In genomic region chr6:89411269-89412070, GRCh38 we compare ENCODE assay signal across 8 cellular contexts. TPM values are rescaled to one million over a fixed set of nuclear protein-coding genes. Genes with fewer than 3 reads are reported as not detected.
DNase-seq lines count a peak whose midpoint lies in the region; ATAC-seq and TF ChIP-seq lines count a peak whose summit lies in the region.

No MANE protein-coding gene starts in this region.

- peak overlapping the region; percentile 93 to 98 (median 94) for H3K4me3 Mint-ChIP-seq in brain

- no peaks in the 10 kb centered on the region for H3K27me3 ChIP-seq in SJCRH30

- peak overlapping the region; percentile 84 for H3K4me3 ChIP-seq in SJCRH30

- no peaks in the 10 kb centered on the region for H3K36me3 Mint-ChIP-seq in brain

- H3K9me3 Mint-ChIP-seq in brain = peaks cover 0 to 1% (median 0%) of the 10 kb centered on the region in 5 experiments

- no peak for TF ChIP-seq CTCF in brain (conservative IDR thresholded peaks at IDR 0.05)

- peaks cover 82% of the 10 kb centered on the region for H3K4me1 Mint-ChIP-seq in brain

- ATAC-seq in GM18909 (IDR thresholded peaks at IDR 0.05; ENCODE audit: poor library complexity, unreplicated experiment) (peak; percentile 46), HG03175 (IDR thresholded peaks at IDR 0.05; ENCODE audit: unreplicated experiment) (peak; percentile 46), HG02840 (IDR thresholded peaks at IDR 0.05; ENCODE audit: low FRiP score, unreplicated experiment) (no peak)

- peaks cover 9% of the 10 kb centered on the region for H3K27me3 Mint-ChIP-seq in brain

- peak overlapping the region; percentile 89 for H3K27ac ChIP-seq in SJCRH30

- peaks cover 6% of the 10 kb centered on the region; the same call in 1 of the 2 replicates for H3K4me1 ChIP-seq in SJCRH30

- no peaks in the 10 kb centered on the region for H3K36me3 ChIP-seq in SJCRH30

- DNase-seq in AML-193 (lab: John Stamatoyannopoulos, UW) = peak; percentile 40 to 45
- peak; percentile 84 to 86 for DNase-seq in SJCRH30
- peak; percentile 68 for DNase-seq in islet precursor cell
- peak; percentile 28 for DNase-seq in stimulated activated CD4-positive, alpha-beta T cell treated with anti-CD3 and anti-CD28 coated beads, Interleukin-1b, Interleukin-23, amount 100 ng/mL, for 48 hours

- peak overlapping the region; percentile 73 to 94 (median 91) for H3K27ac Mint-ChIP-seq in brain

- H3K9me3 ChIP-seq in SJCRH30 (replicated peaks) = no peaks in the 10 kb centered on the region

RNA-seq across cellular contexts. Expression of gene RRAGD, which starts 0.6 kb away (rescaled TPM):
- total RNA-seq in SJCRH30 (2014; rRNA removed; shearing (Covaris generic)) = 61.3 and 63.8 TPM in 2 replicates
- polyA plus RNA-seq in brain (ENCODE audit: insufficient read depth, low read depth, low replicate concordance) = 38.8 TPM

RNA-seq across cellular contexts. Expression of gene ANKRD6, which starts 21.5 kb away (rescaled TPM):
- 0.18 and 0.73 TPM in 2 replicates for total RNA-seq in SJCRH30 (2014; rRNA removed; shearing (Covaris generic))
- 33.9 TPM for polyA plus RNA-seq in brain (ENCODE audit: insufficient read depth, low read depth, low replicate concordance)

RNA-seq across cellular contexts. Expression of gene UBE2J1, which starts 58.9 kb away (rescaled TPM):
- 50.4 and 54.5 TPM in 2 replicates for total RNA-seq in SJCRH30 (2014; rRNA removed; shearing (Covaris generic))
- polyA plus RNA-seq in brain (ENCODE audit: insufficient read depth, low read depth, low replicate concordance) = 29.1 TPM

Comparison
In these comparisons a context has a peak if more than half of its experiments do, and no peak if none do; other contexts are left out.
1. DNase-seq: peak in every context shown above with its lines; median percentile 85 in SJCRH30; 68 in islet precursor cell; 42 in AML-193; 28 in stimulated activated CD4-positive, alpha-beta T cell treated with anti-CD3 and anti-CD28 coated beads, Interleukin-1b, Interleukin-23, amount 100 ng/mL, for 48 hours.